In genomic region chr6:168534265-168534664, GRCh38 we compare ENCODE assay signal across 15 cellular contexts.
DNase-seq lines count a peak whose midpoint lies in the region; ATAC-seq, FAIRE-seq and TF ChIP-seq lines count a peak whose summit lies in the region.
"Had no signal": no experiment of that assay in that cellular context is flagged by ENCODE, and none has a peak within 500 bp of the region (broad histone marks: within the 10 kb centered on the region; RNA-seq: fewer than 3 reads in every experiment).

No MANE protein-coding gene starts in this region.

- H3K9me3 ChIP-seq in H1 (ENCODE audit: insufficient read depth in 2 of 2, low read depth in 1 of 2, low read length in 1 of 2) (no peaks in the 10 kb centered on the region), heart left ventricle (no peaks in the 10 kb centered on the region), mesenchymal stem cell (ENCODE audit: control insufficient read depth, low read length) (no peaks in the 10 kb centered on the region), uterus (no peaks in the 10 kb centered on the region)

- no peak overlapping the region for H3K18ac ChIP-seq in H1 (ENCODE audit: extremely low read depth, low read length)
- H3K18ac ChIP-seq in mesenchymal stem cell (ENCODE audit: low read depth in 1 of 2, low read length in 2 of 2), result no peak overlapping the region

- H3K36me3 ChIP-seq in H1 (ENCODE audit: control insufficient read depth in 2 of 4, insufficient read depth in 4 of 4, low read length in 3 of 4) (no peaks in the 10 kb centered on the region), heart left ventricle (no peaks in the 10 kb centered on the region), mesenchymal stem cell (ENCODE audit: control insufficient read depth in 1 of 2, insufficient read depth in 2 of 2, low read depth in 1 of 2, low read length in 2 of 2) (no peaks in the 10 kb centered on the region), uterus (no peaks in the 10 kb centered on the region)

- no peak overlapping the region for H3K56ac ChIP-seq in H1 (replicated peaks; ENCODE audit: insufficient read length, low read depth, low read length)

- H2BK15ac ChIP-seq in H1 (ENCODE audit: low read length), result no peak overlapping the region
- H2BK15ac ChIP-seq in mesenchymal stem cell (ENCODE audit: low read depth, poor library complexity, severe bottlenecking), result no peak overlapping the region

- H3K14ac ChIP-seq in H1 (ENCODE audit: insufficient read length) (no peak overlapping the region), mesenchymal stem cell (ENCODE audit: low read length in 2 of 2) (no peak overlapping the region)

- H4K8ac ChIP-seq in H1 (ENCODE audit: extremely low read depth, insufficient read depth, low read length) (peak overlapping the region; percentile 35; the same call in 1 of the 2 replicates), mesenchymal stem cell (ENCODE audit: low read length) (no peak overlapping the region)

- H3K79me2 ChIP-seq in H1 (ENCODE audit: control insufficient read depth in 1 of 2, insufficient read depth in 2 of 2, low read length in 2 of 2), result no peaks in the 10 kb centered on the region

- H3K23me2 ChIP-seq in H1 (ENCODE audit: low read depth, low read length), result no peaks in the 10 kb centered on the region

- H2BK120ac ChIP-seq in H1 (replicated peaks; ENCODE audit: low read depth, low read length), result no peak overlapping the region
- no peak overlapping the region for H2BK120ac ChIP-seq in mesenchymal stem cell (ENCODE audit: low read depth, low read length)

- POLR2A ChIA-PET in H1 (lab: Charles Lee; ENCODE audit: partially characterized antibody), result no interaction called here

- TF ChIP-seq EP300 in H1 (IDR thresholded peaks at IDR 0.05; ENCODE audit: borderline replicate concordance in 1 of 2, low read depth in 2 of 2, low read length in 2 of 2), result no peak

- H3K79me1 ChIP-seq in H1 (ENCODE audit: low read depth, low read length), result no peaks in the 10 kb centered on the region
- no peaks in the 10 kb centered on the region for H3K79me1 ChIP-seq in mesenchymal stem cell (replicated peaks; ENCODE audit: low read length, poor library complexity, severe bottlenecking)

- TF ChIP-seq CTCF in H1 (IDR thresholded peaks at IDR 0.05; ENCODE audit: control extremely low read depth in 1 of 3, insufficient read depth in 1 of 3, low read depth in 1 of 3, low read length in 3 of 3) (no peak), heart left ventricle (IDR thresholded peaks at IDR 0.05) (no peak), uterus (IDR thresholded peaks at IDR 0.05) (no peak)

- H3K9ac ChIP-seq in H1 (replicated peaks in 1 of 4; ENCODE audit: extremely low read depth in 1 of 4, low read depth in 3 of 4, low read length in 3 of 4) (no peak overlapping the region), mesenchymal stem cell (ENCODE audit: low read length) (peak overlapping the region; percentile 18)

- H2AFZ ChIP-seq in H1 (ENCODE audit: low read length) (no peak overlapping the region), mesenchymal stem cell (ENCODE audit: low read depth, low read length) (no peak overlapping the region)

- no peak overlapping the region for H3K4me2 ChIP-seq in H1 (ENCODE audit: insufficient read depth in 1 of 2, low read depth in 2 of 2, low read length in 2 of 2)
- H3K4me2 ChIP-seq in mesenchymal stem cell (ENCODE audit: low read length, poor library complexity, severe bottlenecking), result no peak overlapping the region

- no peak overlapping the region for H4K5ac ChIP-seq in H1 (ENCODE audit: insufficient read length, low read depth, low read length)

- H3K4me1 ChIP-seq in H1 (replicated peaks in 1 of 4; ENCODE audit: control insufficient read depth in 3 of 4, insufficient read depth in 4 of 4, low read length in 3 of 4) (peaks cover 0 to 9% (median 2%) of the 10 kb centered on the region in 4 experiments; a peak in 3 of 7 replicates), heart left ventricle (peaks cover 0 to 46% (median 6%) of the 10 kb centered on the region in 12 donors), mesenchymal stem cell (ENCODE audit: control insufficient read depth, insufficient read depth, low read depth, low read length) (no peaks in the 10 kb centered on the region), uterus (no peaks in the 10 kb centered on the region)

- intact Hi-C loops in heart left ventricle (cut with DNase I) (loop anchor here in 1 of 10 donors (5.0 kb wide), 1 partner anchor 82 kb away; no protein-coding TSS in a partner anchor), uterus (cut with DNase I; ENCODE audit: low total_unique reads) (loop anchor here (10.0 kb wide), 1 partner anchor 61 kb away; no protein-coding TSS in a partner anchor)

- H3K23ac ChIP-seq in H1 (ENCODE audit: insufficient read length), result no peak overlapping the region
- no peak overlapping the region for H3K23ac ChIP-seq in mesenchymal stem cell (ENCODE audit: low read length in 2 of 2)

- CTCF ChIA-PET in H1 (lab: Charles Lee; ENCODE audit: partially characterized antibody), result interaction anchor here (0.9 kb wide), 1 partner anchor 11 kb away, joined by 3 read pairs; no protein-coding TSS in a partner anchor

- no peak for DNase-seq in H1 (ENCODE audit: low read depth in 1 of 2, low spot score in 2 of 2)
- DNase-seq in heart left ventricle, result peak in 4 of 5 donors; percentile 47 to 78 (median 72)
- DNase-seq in mesenchymal stem cell, result no peak
- DNase-seq in uterus, result no peak
- no peak for DNase-seq in urothelium cell line (ENCODE audit: low spot score)
- no peak for DNase-seq in NCI-H187 treated with DMSO at 0.1 percent for 48 hours (lab: John Stamatoyannopoulos, UW)
- DNase-seq in hypothalamus (lab: John Stamatoyannopoulos, UW), result no peak
- DNase-seq: C1 segment of cervical spinal cord; CD4-positive, alpha-beta memory T cell; EL; IMR-90 had no signal

- H3K27me3 ChIP-seq in H1 (replicated peaks in 1 of 4; ENCODE audit: control insufficient read depth in 3 of 4, extremely low read depth in 1 of 4, insufficient read depth in 3 of 4, low read length in 3 of 4) (no peaks in the 10 kb centered on the region), heart left ventricle (peaks cover 0 to 5% (median 0%) of the 10 kb centered on the region in 9 donors), mesenchymal stem cell (ENCODE audit: control insufficient read depth in 1 of 2, insufficient read depth in 1 of 2, low read length in 2 of 2) (peaks cover 0 to 14% of the 10 kb centered on the region in 2 experiments), uterus (no peaks in the 10 kb centered on the region)

- H2AK5ac ChIP-seq in H1 (ENCODE audit: low read depth, low read length), result no peak overlapping the region
- no peak overlapping the region for H2AK5ac ChIP-seq in mesenchymal stem cell (ENCODE audit: low read length, severe bottlenecking)

- no peak overlapping the region for H3K27ac ChIP-seq in H1 (ENCODE audit: low read depth, low read length)
- H3K27ac ChIP-seq in heart left ventricle, result peak overlapping the region in 9 of 12 donors; percentile 38 to 65 (median 49)
- no peak overlapping the region for H3K27ac ChIP-seq in mesenchymal stem cell (ENCODE audit: low read length, poor library complexity, severe bottlenecking)
- peak overlapping the region; percentile 10 to 11 for H3K27ac ChIP-seq in uterus

- no peak overlapping the region for H3K4me3 ChIP-seq in H1 (ENCODE audit: extremely low read depth in 1 of 4, insufficient read depth in 2 of 4, low read depth in 3 of 4, low read length in 4 of 4)
- no peak overlapping the region for H3K4me3 ChIP-seq in heart left ventricle
- no peak overlapping the region for H3K4me3 ChIP-seq in mesenchymal stem cell (ENCODE audit: insufficient read depth in 1 of 2, low read depth in 1 of 2, low read length in 2 of 2)
- no peak overlapping the region for H3K4me3 ChIP-seq in uterus

- WGBS in H1 (ENCODE audit: extremely low coverage in 1 of 2, insufficient coverage in 1 of 2, insufficient read length in 1 of 2, insufficient replicate concordance in 2 of 2, low coverage in 1 of 2, low lambda C conversion rate in 2 of 2, missing lambda C conversion rate in 1 of 2), 2 experiments, result 82% methylated on average over 6 of the region's 6 CpGs; no CpG with 5 or more reads in 1 of the 2 experiments
- WGBS in heart left ventricle, 4 donors, result 67 to 79% (median 70%) methylated on average over 6 of the region's 6 CpGs
- WGBS in mesenchymal stem cell, result 83% methylated on average over 4 of the region's 6 CpGs

- no peak for TF ChIP-seq RAD21 in H1 (IDR thresholded peaks at IDR 0.05 in 1 of 2, conservative IDR thresholded peaks at IDR 0.05 in 1 of 2; ENCODE audit: low read depth in 2 of 2, low read length in 2 of 2)

- TF ChIP-seq POLR2A in H1 (IDR thresholded peaks at IDR 0.05; ENCODE audit: control extremely low read depth in 1 of 2, low read depth in 2 of 2, low read length in 2 of 2) (no peak), heart left ventricle (IDR thresholded peaks at IDR 0.05) (no peak), uterus (IDR thresholded peaks at IDR 0.05) (no peak)

- H2BK20ac ChIP-seq in H1 (ENCODE audit: low read length), result no peak overlapping the region

- no peak overlapping the region for H2BK12ac ChIP-seq in H1 (ENCODE audit: low read depth, low read length)
- H2BK12ac ChIP-seq in mesenchymal stem cell (ENCODE audit: low read length in 2 of 2), result no peak overlapping the region

- FAIRE-seq in H1 (lab: Jason Lieb, UNC), result no peak
- no peak for FAIRE-seq in urothelium cell line (lab: Jason Lieb, UNC)
- FAIRE-seq: A204.1, G401.6, GM12891 had no signal

- H3K4ac ChIP-seq in H1 (replicated peaks; ENCODE audit: insufficient read length, low read depth, low read length), result no peak overlapping the region
- no peak overlapping the region for H3K4ac ChIP-seq in mesenchymal stem cell (ENCODE audit: low read depth in 1 of 2, low read length in 2 of 2)

- ATAC-seq in heart left ventricle, result peak in 3 of 4 donors; percentile 51 to 79 (median 69)
- ATAC-seq: HCT116 had no signal

- H2BK5ac ChIP-seq in H1 (ENCODE audit: low read depth, low read length) (no peak overlapping the region), mesenchymal stem cell (ENCODE audit: low read depth, low read length, poor library complexity, severe bottlenecking) (no peak overlapping the region)

- no peak overlapping the region for H4K91ac ChIP-seq in H1 (replicated peaks; ENCODE audit: insufficient read length, low read length)
- no peak overlapping the region for H4K91ac ChIP-seq in mesenchymal stem cell (ENCODE audit: low read length)

- no peaks in the 10 kb centered on the region for H4K20me1 ChIP-seq in H1 (replicated peaks in 1 of 2; ENCODE audit: control insufficient read depth in 1 of 2, insufficient read depth in 2 of 2, low read length in 2 of 2)

TF ChIP-seq in H1, 55 proteins besides CTCF, POLR2A, EP300 and RAD21 (continues in another document):
- TF ChIP-seq ZNF274 (IDR thresholded peaks at IDR 0.05; ENCODE audit: borderline replicate concordance, extremely low read depth, low read length), result no peak
- no peak for TF ChIP-seq BACH1 (IDR thresholded peaks at IDR 0.05; ENCODE audit: low read length)
- no peak for TF ChIP-seq SP4 (IDR thresholded peaks at IDR 0.05; ENCODE audit: low read length)
- no peak for TF ChIP-seq CEBPB (IDR thresholded peaks at IDR 0.05; ENCODE audit: low read depth, low read length)
- TF ChIP-seq HDAC2 (IDR thresholded peaks at IDR 0.05; ENCODE audit: borderline replicate concordance in 1 of 2, low read depth in 2 of 2, low read length in 2 of 2), result no peak
- TF ChIP-seq TEAD4 (IDR thresholded peaks at IDR 0.05; ENCODE audit: low read depth, low read length), result no peak
- no peak for TF ChIP-seq CREB1 (IDR thresholded peaks at IDR 0.05)
- TF ChIP-seq SIX5 (IDR thresholded peaks at IDR 0.05; ENCODE audit: low read depth, low read length), result no peak

Comparison
In these comparisons a context has a peak if more than half of its experiments do, and no peak if none do; other contexts are left out.
1. DNase-seq: peak in heart left ventricle (4 of 5); none in H1 (0 of 2), mesenchymal stem cell (single experiment), uterus (0 of 2), urothelium cell line (single experiment), NCI-H187 treated with DMSO at 0.1 percent for 48 hours (single experiment) and hypothalamus (0 of 51).
2. H3K27ac ChIP-seq: peak in heart left ventricle (9 of 12) and uterus (2 of 2); none in H1 (single experiment) and mesenchymal stem cell (single experiment).